12 cellular contexts compared by ENCODE assay signal in the genomic region with DNA sequence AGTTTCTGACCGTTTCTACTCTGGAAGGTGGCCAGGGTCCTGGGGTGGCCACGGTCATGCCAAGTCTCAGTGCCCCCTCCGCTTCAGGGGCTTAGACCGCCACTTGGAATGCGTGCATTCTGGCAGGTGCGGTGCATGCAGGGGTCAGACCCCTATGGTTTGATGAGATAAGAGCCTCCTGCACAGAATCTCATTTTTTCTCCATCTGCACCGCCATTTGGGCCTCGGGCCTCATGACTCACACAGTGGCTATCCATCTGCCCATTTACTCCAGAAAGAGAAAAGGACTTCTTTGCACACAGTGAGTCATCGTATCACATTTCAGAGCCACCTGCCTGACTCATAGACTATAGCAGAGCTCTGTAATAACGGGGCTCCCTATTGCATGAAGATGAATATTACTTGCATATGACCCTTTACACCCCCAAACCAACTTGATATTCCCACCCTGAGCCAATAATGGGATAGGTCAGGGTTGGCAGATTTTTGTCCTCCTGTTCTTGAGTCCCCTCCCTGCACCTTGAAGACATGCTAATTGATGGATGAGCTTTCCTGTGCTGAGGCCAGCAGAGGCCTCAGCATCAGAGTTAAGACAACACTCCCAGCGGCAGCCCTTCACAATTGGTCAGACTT.
DNase-seq lines count a peak whose midpoint lies in the region; ATAC-seq and TF ChIP-seq lines count a peak whose summit lies in the region.
"Had no signal": no experiment of that assay in that cellular context is flagged by ENCODE, and none has a peak within 500 bp of the region (broad histone marks: within the 10 kb centered on the region; RNA-seq: fewer than 3 reads in every experiment).

No MANE protein-coding gene starts in this region.

- H3K9ac ChIP-seq in mammary epithelial cell (ENCODE audit: insufficient read depth, low read length) = peak overlapping the region; percentile 57

- no peak for ATAC-seq in HG03342 (IDR thresholded peaks at IDR 0.05; ENCODE audit: unreplicated experiment)

- H3K4me1 ChIP-seq in mammary epithelial cell (ENCODE audit: insufficient read depth, low read length) = peaks cover 66% of the 10 kb centered on the region

- 14% methylated on average over 11 of the region's 11 CpGs for WGBS in mammary epithelial cell (ENCODE audit: low coverage, missing lambda C conversion rate)

- H3K27me3 ChIP-seq in mammary epithelial cell (ENCODE audit: insufficient read depth, low read length) = no peaks in the 10 kb centered on the region
- H3K27me3 ChIP-seq: vagina had no signal

- peak overlapping the region; percentile 36 for H2AFZ ChIP-seq in mammary epithelial cell (ENCODE audit: low read depth, low read length)

- in situ Hi-C loops in mammary epithelial cell (cut with MboI; ENCODE audit: low sequenced_read_pairs in 2 of 2) = no loop called here

- intact Hi-C loops in mammary epithelial cell (cut with micrococcal nuclease) = loop anchor here (2.0 kb wide), 2 partner anchors 65 to 157 kb away; partner anchors contain the start of gene NR3C1

- H3K4me2 ChIP-seq in mammary epithelial cell (ENCODE audit: insufficient read depth, low read depth, low read length) = peak overlapping the region; percentile 83

- H3K36me3 ChIP-seq in mammary epithelial cell (ENCODE audit: insufficient read depth, low read length) = no peaks in the 10 kb centered on the region
- H3K36me3 ChIP-seq: vagina, WERI-Rb-1 had no signal

- no peak overlapping the region for H3K4me3 ChIP-seq in mammary epithelial cell (replicated peaks in 1 of 3; ENCODE audit: insufficient read depth in 1 of 3, low read depth in 2 of 3, low read length in 3 of 3)
- H3K4me3 ChIP-seq: coronary artery, vagina had no signal

- peaks cover 23% of the 10 kb centered on the region for H3K4me1 Mint-ChIP-seq in mesothelial cell of epicardium

- H3K9me3 Mint-ChIP-seq in mesothelial cell of epicardium = peaks cover 11% of the 10 kb centered on the region

- TF ChIP-seq CTCF in mammary epithelial cell (conservative IDR thresholded peaks at IDR 0.05 in 1 of 2, IDR thresholded peaks at IDR 0.05 in 1 of 2; ENCODE audit: extremely low read depth in 1 of 2, insufficient read depth in 1 of 2, low read depth in 1 of 2, low read length in 2 of 2) (no peak), mesothelial cell of epicardium (IDR thresholded peaks at IDR 0.05; ENCODE audit: unreplicated experiment) (no peak)

- no peaks in the 10 kb centered on the region for H3K36me3 Mint-ChIP-seq in mesothelial cell of epicardium

- BruUV-seq in mammary epithelial cell (replicated peaks; lab: Mats Ljungman, UMichigan) = no TSS peak

- DNase-seq in DMS53 treated with DMSO at 0.1 percent for 48 hours (lab: John Stamatoyannopoulos, UW; ENCODE audit: unreplicated experiment) (peak; percentile 98), NCI-H2171 treated with DMSO at 0.1 percent for 48 hours (lab: John Stamatoyannopoulos, UW) (peak; percentile 87), mammary epithelial cell (peak; percentile 96), occipital lobe (lab: John Stamatoyannopoulos, UW) (peak; percentile 71), HuH-7.5 (ENCODE audit: low spot score) (no peak), mesothelial cell of epicardium (ENCODE audit: low spot score in 2 of 2, unreplicated experiment in 2 of 2) (no peak)
- DNase-seq in stimulated activated CD8-positive, alpha-beta memory T cell treated with anti-CD3 and anti-CD28 coated beads, Interleukin-4, amount 100 ng/mL, for 48 hours = no peak
- DNase-seq: WERI-Rb-1 had no signal

- no peak overlapping the region for H3K27ac Mint-ChIP-seq in mesothelial cell of epicardium

- H4K20me1 ChIP-seq in mammary epithelial cell (ENCODE audit: insufficient read depth, low read length) = no peaks in the 10 kb centered on the region

- H3K27ac ChIP-seq in mammary epithelial cell (ENCODE audit: insufficient read depth, low read depth, low read length) = peak overlapping the region; percentile 99
- H3K27ac ChIP-seq: HL-60, vagina, WERI-Rb-1 had no signal

- peaks cover 6% of the 10 kb centered on the region for H3K79me2 ChIP-seq in mammary epithelial cell (ENCODE audit: insufficient read depth, low read length)

- CTCF ChIA-PET in mammary epithelial cell (lab: Charles Lee; ENCODE audit: low non-redundant PET) = no interaction called here

- H3K27me3 Mint-ChIP-seq in mesothelial cell of epicardium (ENCODE audit: low read depth) = no peaks in the 10 kb centered on the region

- no peak overlapping the region for H3K4me3 Mint-ChIP-seq in mesothelial cell of epicardium

- dilution Hi-C loops in mammary epithelial cell (cut with HindIII; ENCODE audit: low sequenced_read_pairs) = no loop called here

- no peaks in the 10 kb centered on the region for H3K9me3 ChIP-seq in mammary epithelial cell (replicated peaks; ENCODE audit: insufficient read depth, low read length)
- H3K9me3 ChIP-seq: vagina had no signal

Comparison
In these comparisons a context has a peak if more than half of its experiments do, and no peak if none do; other contexts are left out.
1. DNase-seq: peak in DMS53 treated with DMSO at 0.1 percent for 48 hours (single experiment), NCI-H2171 treated with DMSO at 0.1 percent for 48 hours (single experiment), mammary epithelial cell (single experiment) and occipital lobe (single experiment); none in HuH-7.5 (single experiment), mesothelial cell of epicardium (0 of 2) and stimulated activated CD8-positive, alpha-beta memory T cell treated with anti-CD3 and anti-CD28 coated beads, Interleukin-4, amount 100 ng/mL, for 48 hours (single experiment).